In genomic region chr10:125194814-125195213, GRCh38 we compare ENCODE assay signal across 39 cellular contexts.
"Had no signal": no experiment of that assay in that cellular context is flagged by ENCODE, and none has a peak within 500 bp of the region (broad histone marks: within the 10 kb centered on the region; RNA-seq: fewer than 3 reads in every experiment).

No MANE protein-coding gene starts in this region.

- DNase-seq: activated effector memory CD4-positive, alpha-beta T cell treated with anti-CD3 and anti-CD28 coated beads, Interleukin-2, amount 50 U/mL, for 16 hours; activated effector memory CD4-positive, alpha-beta T cell treated with Interleukin-2 at 50 U/mL for 16 hours; activated gamma-delta T cell; activated gamma-delta T cell treated with Interleukin-2 at 50 U/mL for 16 hours; activated naive CD4-positive, alpha-beta T cell; activated naive CD4-positive, alpha-beta T cell treated with anti-CD3 and anti-CD28 coated beads for 36 hours; activated naive CD4-positive, alpha-beta T cell treated with anti-CD3 and anti-CD28 coated beads, Interleukin-2, amount 10 ng/mL, durations not matched to agents 7 days and 5 days; activated naive CD4-positive, alpha-beta T cell treated with anti-CD3 and anti-CD28 coated beads, Interleukin-2, amount 50 U/mL, for 16 hours; activated naive CD4-positive, alpha-beta T cell treated with Interleukin-2 at 50 U/mL for 16 hours; activated naive CD8-positive, alpha-beta T cell treated with anti-CD3 and anti-CD28 coated beads for 36 hours; activated naive CD8-positive, alpha-beta T cell treated with anti-CD3 and anti-CD28 coated beads, Interleukin-2, amount 10 ng/mL, durations not matched to agents 7 days and 5 days; activated naive CD8-positive, alpha-beta T cell treated with anti-CD3 and anti-CD28 coated beads, Interleukin-2, amount 50 U/mL, for 24 hours; activated T-cell treated with anti-CD3 and anti-CD28 coated beads, Interleukin-2, amount 50 U/mL, for 1 hour; activated T-cell treated with anti-CD3 and anti-CD28 coated beads, Interleukin-2, amount 50 U/mL, for 24 hours; activated T-cell treated with anti-CD3 and anti-CD28 coated beads, Interleukin-2, amount 50 U/mL, for 4 hours; activated T-cell treated with anti-CD3 and anti-CD28 coated beads, Interleukin-2, amount 50 U/mL, for 48 hours; activated T-cell treated with anti-CD3 and anti-CD28 coated beads, Interleukin-2, amount 50 U/mL, for 72 hours; amniotic stem cell; amygdala; anterior cingulate cortex; aorta; body of pancreas; brain microvascular endothelial cell; caudate nucleus; central memory CD4-positive, alpha-beta T cell had no signal

- H3K9me3 Mint-ChIP-seq: activated naive CD4-positive, alpha-beta T cell treated with anti-CD3 and anti-CD28 coated beads for 36 hours; activated naive CD4-positive, alpha-beta T cell treated with anti-CD3 and anti-CD28 coated beads, Interleukin-2, amount 50 U/mL, for 24 hours; activated naive CD4-positive, alpha-beta T cell treated with anti-CD3 and anti-CD28 coated beads, Interleukin-2, amount 50 U/mL, for 72 hours; activated naive CD8-positive, alpha-beta T cell treated with anti-CD3 and anti-CD28 coated beads, Interleukin-2, amount 50 U/mL, for 24 hours; activated T-cell treated with anti-CD3 and anti-CD28 coated beads, Interleukin-2, amount 50 U/mL, for 24 hours; activated T-cell treated with anti-CD3 and anti-CD28 coated beads, Interleukin-2, amount 50 U/mL, for 4 hours; activated T-helper 1 cell treated with anti-CD3 and anti-CD28 coated beads, Interleukin-12 subunit alpha, Interleukin-12 subunit beta, Interleukin-2, Interleukin-4 antibody, amounts not matched to agents 30 ng/mL and 10 ng/mL and 1 ng/mL, durations not matched to agents 14 hours and 24 hours and 36 hours; activated T-helper 17 cell treated with anti-CD3 and anti-CD28 coated beads, Interleukin-2, amount 50 U/mL, for 72 hours; activated T-helper 2 cell treated with anti-CD3 and anti-CD28 coated beads, Interferon-gamma antibody, Interleukin-2, Interleukin-4, amounts not matched to agents 10 μg/mL and 5 μg/mL and 100 μg/mL, durations not matched to agents 14 hours and 24 hours and 36 hours; brain; central memory CD8-positive, alpha-beta T cell had no signal

- H3K4me1 ChIP-seq: adrenal gland, ascending aorta, body of pancreas, breast epithelium had no signal

- H3K27ac Mint-ChIP-seq: activated naive CD4-positive, alpha-beta T cell treated with anti-CD3 and anti-CD28 coated beads for 36 hours; activated naive CD4-positive, alpha-beta T cell treated with anti-CD3 and anti-CD28 coated beads, Interleukin-2, amount 10 ng/mL, durations not matched to agents 7 days and 5 days; activated naive CD4-positive, alpha-beta T cell treated with anti-CD3 and anti-CD28 coated beads, Interleukin-2, amount 50 U/mL, for 24 hours; activated naive CD4-positive, alpha-beta T cell treated with anti-CD3 and anti-CD28 coated beads, Interleukin-2, amount 50 U/mL, for 72 hours; activated naive CD8-positive, alpha-beta T cell; activated naive CD8-positive, alpha-beta T cell treated with anti-CD3 and anti-CD28 coated beads for 36 hours; activated naive CD8-positive, alpha-beta T cell treated with anti-CD3 and anti-CD28 coated beads, Interleukin-2, amount 10 ng/mL, durations not matched to agents 7 days and 5 days; activated naive CD8-positive, alpha-beta T cell treated with anti-CD3 and anti-CD28 coated beads, Interleukin-2, amount 50 U/mL, for 24 hours; activated T-cell treated with anti-CD3 and anti-CD28 coated beads, Interleukin-2, amount 50 U/mL, for 24 hours; activated T-cell treated with anti-CD3 and anti-CD28 coated beads, Interleukin-2, amount 50 U/mL, for 72 hours; activated T-helper 1 cell treated with anti-CD3 and anti-CD28 coated beads, Interleukin-12 subunit alpha, Interleukin-12 subunit beta, Interleukin-2, Interleukin-4 antibody, amounts not matched to agents 30 ng/mL and 10 ng/mL and 1 ng/mL, durations not matched to agents 14 hours and 24 hours and 36 hours; activated T-helper 17 cell treated with anti-CD3 and anti-CD28 coated beads, Interleukin-2, amount 50 U/mL, for 72 hours; activated T-helper 2 cell treated with anti-CD3 and anti-CD28 coated beads, Interferon-gamma antibody, Interleukin-2, Interleukin-4, amounts not matched to agents 10 μg/mL and 5 μg/mL and 100 μg/mL, durations not matched to agents 14 hours and 24 hours and 36 hours; brain had no signal

- H3K27ac ChIP-seq: adrenal gland, ascending aorta, body of pancreas, brain microvascular endothelial cell, breast epithelium, cardiac muscle cell had no signal

- H3K27me3 Mint-ChIP-seq: activated naive CD4-positive, alpha-beta T cell treated with anti-CD3 and anti-CD28 coated beads, Interleukin-2, amount 10 ng/mL, durations not matched to agents 7 days and 5 days; activated naive CD8-positive, alpha-beta T cell treated with anti-CD3 and anti-CD28 coated beads, Interleukin-2, amount 10 ng/mL, durations not matched to agents 7 days and 5 days; brain had no signal

- FAIRE-seq: astrocyte, bronchial epithelial cell had no signal

- ATAC-seq: activated naive CD4-positive, alpha-beta T cell treated with anti-CD3 and anti-CD28 coated beads, Interleukin-2, amount 50 U/mL, for 72 hours; activated naive CD8-positive, alpha-beta T cell treated with anti-CD3 and anti-CD28 coated beads, Interleukin-2, amount 50 U/mL, for 24 hours; activated T-cell treated with anti-CD3 and anti-CD28 coated beads, Interleukin-2, amount 50 U/mL, for 4 hours; activated T-cell treated with anti-CD3 and anti-CD28 coated beads, Interleukin-2, amount 50 U/mL, for 72 hours; activated T-helper 17 cell treated with anti-CD3 and anti-CD28 coated beads, Interleukin-2, amount 50 U/mL, for 72 hours; body of pancreas had no signal

- H3K4me1 Mint-ChIP-seq: activated naive CD4-positive, alpha-beta T cell treated with anti-CD3 and anti-CD28 coated beads, Interleukin-2, amount 10 ng/mL, durations not matched to agents 7 days and 5 days; activated naive CD4-positive, alpha-beta T cell treated with anti-CD3 and anti-CD28 coated beads, Interleukin-2, amount 50 U/mL, for 24 hours; activated naive CD8-positive, alpha-beta T cell treated with anti-CD3 and anti-CD28 coated beads for 36 hours; activated naive CD8-positive, alpha-beta T cell treated with anti-CD3 and anti-CD28 coated beads, Interleukin-2, amount 10 ng/mL, durations not matched to agents 7 days and 5 days; activated naive CD8-positive, alpha-beta T cell treated with anti-CD3 and anti-CD28 coated beads, Interleukin-2, amount 50 U/mL, for 24 hours; activated T-helper 17 cell treated with anti-CD3 and anti-CD28 coated beads, Interleukin-2, amount 50 U/mL, for 72 hours; central memory CD8-positive, alpha-beta T cell had no signal

- H3K27me3 ChIP-seq: adrenal gland, ascending aorta, body of pancreas, brain microvascular endothelial cell, breast epithelium, cardiac muscle cell had no signal

- H3K4me3 ChIP-seq: adrenal gland, ascending aorta, body of pancreas, breast epithelium, cardiac muscle cell had no signal

- H3K36me3 Mint-ChIP-seq: activated naive CD4-positive, alpha-beta T cell treated with anti-CD3 and anti-CD28 coated beads, Interleukin-2, amount 10 ng/mL, durations not matched to agents 7 days and 5 days; activated naive CD4-positive, alpha-beta T cell treated with anti-CD3 and anti-CD28 coated beads, Interleukin-2, amount 50 U/mL, for 24 hours; activated naive CD4-positive, alpha-beta T cell treated with anti-CD3 and anti-CD28 coated beads, Interleukin-2, amount 50 U/mL, for 72 hours; activated naive CD8-positive, alpha-beta T cell; activated naive CD8-positive, alpha-beta T cell treated with anti-CD3 and anti-CD28 coated beads for 36 hours; activated naive CD8-positive, alpha-beta T cell treated with anti-CD3 and anti-CD28 coated beads, Interleukin-2, amount 10 ng/mL, durations not matched to agents 7 days and 5 days; brain had no signal

- H3K4me3 Mint-ChIP-seq: activated naive CD4-positive, alpha-beta T cell treated with anti-CD3 and anti-CD28 coated beads for 36 hours; activated naive CD4-positive, alpha-beta T cell treated with anti-CD3 and anti-CD28 coated beads, Interleukin-2, amount 10 ng/mL, durations not matched to agents 7 days and 5 days; activated naive CD4-positive, alpha-beta T cell treated with anti-CD3 and anti-CD28 coated beads, Interleukin-2, amount 50 U/mL, for 24 hours; activated naive CD8-positive, alpha-beta T cell; activated naive CD8-positive, alpha-beta T cell treated with anti-CD3 and anti-CD28 coated beads for 36 hours; activated naive CD8-positive, alpha-beta T cell treated with anti-CD3 and anti-CD28 coated beads, Interleukin-2, amount 10 ng/mL, durations not matched to agents 7 days and 5 days; activated naive CD8-positive, alpha-beta T cell treated with anti-CD3 and anti-CD28 coated beads, Interleukin-2, amount 50 U/mL, for 24 hours; activated T-cell treated with anti-CD3 and anti-CD28 coated beads, Interleukin-2, amount 50 U/mL, for 24 hours; activated T-cell treated with anti-CD3 and anti-CD28 coated beads, Interleukin-2, amount 50 U/mL, for 4 hours; activated T-cell treated with anti-CD3 and anti-CD28 coated beads, Interleukin-2, amount 50 U/mL, for 72 hours; activated T-helper 1 cell treated with anti-CD3 and anti-CD28 coated beads, Interleukin-12 subunit alpha, Interleukin-12 subunit beta, Interleukin-2, Interleukin-4 antibody, amounts not matched to agents 30 ng/mL and 10 ng/mL and 1 ng/mL, durations not matched to agents 14 hours and 24 hours and 36 hours; activated T-helper 17 cell treated with anti-CD3 and anti-CD28 coated beads, Interleukin-2, amount 50 U/mL, for 72 hours; brain; central memory CD8-positive, alpha-beta T cell had no signal

- H3K36me3 ChIP-seq: adrenal gland, ascending aorta, brain microvascular endothelial cell, breast epithelium, cardiac muscle cell had no signal

- H3K9me3 ChIP-seq: adrenal gland, ascending aorta, body of pancreas, breast epithelium had no signal
